ENCODE assay signal across 1 cellular context in the genomic region with DNA sequence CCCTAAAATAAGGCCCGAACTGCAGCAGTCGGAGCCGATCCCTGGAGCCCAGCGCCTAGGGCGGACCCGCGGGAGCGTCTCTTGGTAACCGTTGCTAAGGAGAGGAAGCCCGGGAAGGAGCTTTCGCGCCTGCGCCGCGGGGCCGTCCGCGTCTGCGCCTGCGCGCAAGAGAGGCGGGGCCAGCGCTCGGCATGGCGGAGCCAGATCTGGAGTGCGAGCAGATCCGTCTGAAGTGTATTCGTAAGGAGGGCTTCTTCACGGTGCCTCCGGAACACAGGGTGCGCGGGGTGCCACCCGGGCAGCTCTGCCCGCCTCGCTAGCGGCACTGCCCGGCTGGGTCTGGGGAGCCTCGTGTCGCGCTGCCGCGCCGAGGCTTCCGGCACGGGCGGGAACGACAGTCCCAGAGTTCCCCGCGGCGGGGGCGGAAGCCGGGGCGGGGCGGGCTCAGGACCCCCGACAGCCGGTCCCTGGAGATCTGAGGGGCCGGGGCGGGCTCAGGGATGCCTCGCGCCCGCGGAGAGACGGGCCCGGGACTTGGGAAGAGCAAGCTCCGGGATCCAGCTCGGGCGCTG.
TF ChIP-seq lines count a peak whose summit lies in the region.

TSS of gene CDK10 (plus strand) at position 170 of the 572 bp plus-strand sequence. CDS start at position 192, 22 bp downstream.

TF ChIP-seq in H1, 55 proteins besides CTCF, POLR2A, EP300 and RAD21:
- TF ChIP-seq EZH2 (IDR thresholded peaks at IDR 0.05; ENCODE audit: low read depth, low read length, severe bottlenecking), result no peak
- no peak for TF ChIP-seq JUN (IDR thresholded peaks at IDR 0.05; ENCODE audit: low read depth, low read length)
- TF ChIP-seq FOSL1 (IDR thresholded peaks at IDR 0.05; ENCODE audit: insufficient read depth, low read depth, low read length), result no peak
- no peak for TF ChIP-seq RFX5 (IDR thresholded peaks at IDR 0.05; ENCODE audit: borderline replicate concordance, low read depth, low read length)
- 0 out of 2 replicates have a peak, but pooled peaks have one; percentile 14 for TF ChIP-seq GABPA (IDR thresholded peaks at IDR 0.05; ENCODE audit: borderline replicate concordance, insufficient read depth, low read length)
- no peak for TF ChIP-seq POU5F1 (IDR thresholded peaks at IDR 0.05; ENCODE audit: low read depth, low read length)
- TF ChIP-seq YY1 (IDR thresholded peaks at IDR 0.05; ENCODE audit: low read depth, low read length), result peak; percentile 72
- peak; percentile 70 for TF ChIP-seq POLR2AphosphoS5 (IDR thresholded peaks at IDR 0.05; ENCODE audit: low read depth, low read length)
- TF ChIP-seq CHD2 (IDR thresholded peaks at IDR 0.05; ENCODE audit: low read length), result no peak
- peak; percentile 79 for TF ChIP-seq NRF1 (IDR thresholded peaks at IDR 0.05; ENCODE audit: low read depth, low read length)
- TF ChIP-seq, protein P1, sequence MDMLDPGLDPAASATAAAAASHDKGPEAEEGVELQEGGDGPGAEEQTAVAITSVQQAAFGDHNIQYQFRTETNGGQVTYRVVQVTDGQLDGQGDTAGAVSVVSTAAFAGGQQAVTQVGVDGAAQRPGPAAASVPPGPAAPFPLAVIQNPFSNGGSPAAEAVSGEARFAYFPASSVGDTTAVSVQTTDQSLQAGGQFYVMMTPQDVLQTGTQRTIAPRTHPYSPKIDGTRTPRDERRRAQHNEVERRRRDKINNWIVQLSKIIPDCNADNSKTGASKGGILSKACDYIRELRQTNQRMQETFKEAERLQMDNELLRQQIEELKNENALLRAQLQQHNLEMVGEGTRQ (IDR thresholded peaks at IDR 0.05; ENCODE audit: low read length), result no peak
- no peak for TF ChIP-seq GTF2F1 (IDR thresholded peaks at IDR 0.05; ENCODE audit: borderline replicate concordance, low read depth, low read length)
- TF ChIP-seq TAF7 (optimal IDR thresholded peaks at IDR 0.05; ENCODE audit: borderline replicate concordance, low read depth, low read length), result peak; percentile 83
- TF ChIP-seq SP1 (IDR thresholded peaks at IDR 0.05; ENCODE audit: low read depth, low read length), result no peak
- peak; percentile 59; the same call in 1 of the 2 replicates for TF ChIP-seq RBBP5 (IDR thresholded peaks at IDR 0.05; ENCODE audit: borderline replicate concordance, low read depth, low read length)
- no peak for TF ChIP-seq MAFK (IDR thresholded peaks at IDR 0.05; ENCODE audit: low read depth, low read length)
- no peak for TF ChIP-seq BRCA1 (IDR thresholded peaks at IDR 0.05; ENCODE audit: low read depth, low read length)
- peak; percentile 71 for TF ChIP-seq ASH2L (IDR thresholded peaks at IDR 0.05; ENCODE audit: low read length)
- TF ChIP-seq RNF2 (IDR thresholded peaks at IDR 0.05; ENCODE audit: borderline replicate concordance, low read depth, low read length, missing control alignments, poor library complexity, severe bottlenecking), result no peak
- TF ChIP-seq SP4 (IDR thresholded peaks at IDR 0.05; ENCODE audit: low read length), result no peak
- peak in 1 of 2 experiments; percentile 90; a peak in 2 of 4 replicates for TF ChIP-seq SIN3A (conservative IDR thresholded peaks at IDR 0.05 in 1 of 2, IDR thresholded peaks at IDR 0.05 in 1 of 2; ENCODE audit: low read depth in 1 of 2, low read length in 2 of 2)
- TF ChIP-seq SIRT6 (IDR thresholded peaks at IDR 0.05; ENCODE audit: low read length), result no peak
- peak; percentile 54; the same call in 1 of the 2 replicates for TF ChIP-seq EGR1 (IDR thresholded peaks at IDR 0.05; ENCODE audit: borderline replicate concordance, low read depth, low read length)
- no peak for TF ChIP-seq BCL11A (IDR thresholded peaks at IDR 0.05; ENCODE audit: low read depth in 2 of 2, low read length in 2 of 2)
- no peak for TF ChIP-seq BACH1 (IDR thresholded peaks at IDR 0.05; ENCODE audit: low read length)
- peak; percentile 72 for TF ChIP-seq TAF1 (IDR thresholded peaks at IDR 0.05; ENCODE audit: low read depth, low read length)
- TF ChIP-seq ZNF274 (IDR thresholded peaks at IDR 0.05; ENCODE audit: borderline replicate concordance, extremely low read depth, low read length), result no peak
- TF ChIP-seq KDM4A (IDR thresholded peaks at IDR 0.05; ENCODE audit: low read depth, low read length, severe bottlenecking), result peak; percentile 73
- no peak for TF ChIP-seq CREB1 (IDR thresholded peaks at IDR 0.05)
- peak; percentile 99 for TF ChIP-seq E2F6 (IDR thresholded peaks at IDR 0.05)
- no peak for TF ChIP-seq TCF12 (IDR thresholded peaks at IDR 0.05; ENCODE audit: low read depth, low read length)
- TF ChIP-seq MAX (IDR thresholded peaks at IDR 0.05), result peak; percentile 95
- peak; percentile 99 for TF ChIP-seq PHF8 (conservative IDR thresholded peaks at IDR 0.05; ENCODE audit: low read depth, low read length)
- TF ChIP-seq, protein P2, sequence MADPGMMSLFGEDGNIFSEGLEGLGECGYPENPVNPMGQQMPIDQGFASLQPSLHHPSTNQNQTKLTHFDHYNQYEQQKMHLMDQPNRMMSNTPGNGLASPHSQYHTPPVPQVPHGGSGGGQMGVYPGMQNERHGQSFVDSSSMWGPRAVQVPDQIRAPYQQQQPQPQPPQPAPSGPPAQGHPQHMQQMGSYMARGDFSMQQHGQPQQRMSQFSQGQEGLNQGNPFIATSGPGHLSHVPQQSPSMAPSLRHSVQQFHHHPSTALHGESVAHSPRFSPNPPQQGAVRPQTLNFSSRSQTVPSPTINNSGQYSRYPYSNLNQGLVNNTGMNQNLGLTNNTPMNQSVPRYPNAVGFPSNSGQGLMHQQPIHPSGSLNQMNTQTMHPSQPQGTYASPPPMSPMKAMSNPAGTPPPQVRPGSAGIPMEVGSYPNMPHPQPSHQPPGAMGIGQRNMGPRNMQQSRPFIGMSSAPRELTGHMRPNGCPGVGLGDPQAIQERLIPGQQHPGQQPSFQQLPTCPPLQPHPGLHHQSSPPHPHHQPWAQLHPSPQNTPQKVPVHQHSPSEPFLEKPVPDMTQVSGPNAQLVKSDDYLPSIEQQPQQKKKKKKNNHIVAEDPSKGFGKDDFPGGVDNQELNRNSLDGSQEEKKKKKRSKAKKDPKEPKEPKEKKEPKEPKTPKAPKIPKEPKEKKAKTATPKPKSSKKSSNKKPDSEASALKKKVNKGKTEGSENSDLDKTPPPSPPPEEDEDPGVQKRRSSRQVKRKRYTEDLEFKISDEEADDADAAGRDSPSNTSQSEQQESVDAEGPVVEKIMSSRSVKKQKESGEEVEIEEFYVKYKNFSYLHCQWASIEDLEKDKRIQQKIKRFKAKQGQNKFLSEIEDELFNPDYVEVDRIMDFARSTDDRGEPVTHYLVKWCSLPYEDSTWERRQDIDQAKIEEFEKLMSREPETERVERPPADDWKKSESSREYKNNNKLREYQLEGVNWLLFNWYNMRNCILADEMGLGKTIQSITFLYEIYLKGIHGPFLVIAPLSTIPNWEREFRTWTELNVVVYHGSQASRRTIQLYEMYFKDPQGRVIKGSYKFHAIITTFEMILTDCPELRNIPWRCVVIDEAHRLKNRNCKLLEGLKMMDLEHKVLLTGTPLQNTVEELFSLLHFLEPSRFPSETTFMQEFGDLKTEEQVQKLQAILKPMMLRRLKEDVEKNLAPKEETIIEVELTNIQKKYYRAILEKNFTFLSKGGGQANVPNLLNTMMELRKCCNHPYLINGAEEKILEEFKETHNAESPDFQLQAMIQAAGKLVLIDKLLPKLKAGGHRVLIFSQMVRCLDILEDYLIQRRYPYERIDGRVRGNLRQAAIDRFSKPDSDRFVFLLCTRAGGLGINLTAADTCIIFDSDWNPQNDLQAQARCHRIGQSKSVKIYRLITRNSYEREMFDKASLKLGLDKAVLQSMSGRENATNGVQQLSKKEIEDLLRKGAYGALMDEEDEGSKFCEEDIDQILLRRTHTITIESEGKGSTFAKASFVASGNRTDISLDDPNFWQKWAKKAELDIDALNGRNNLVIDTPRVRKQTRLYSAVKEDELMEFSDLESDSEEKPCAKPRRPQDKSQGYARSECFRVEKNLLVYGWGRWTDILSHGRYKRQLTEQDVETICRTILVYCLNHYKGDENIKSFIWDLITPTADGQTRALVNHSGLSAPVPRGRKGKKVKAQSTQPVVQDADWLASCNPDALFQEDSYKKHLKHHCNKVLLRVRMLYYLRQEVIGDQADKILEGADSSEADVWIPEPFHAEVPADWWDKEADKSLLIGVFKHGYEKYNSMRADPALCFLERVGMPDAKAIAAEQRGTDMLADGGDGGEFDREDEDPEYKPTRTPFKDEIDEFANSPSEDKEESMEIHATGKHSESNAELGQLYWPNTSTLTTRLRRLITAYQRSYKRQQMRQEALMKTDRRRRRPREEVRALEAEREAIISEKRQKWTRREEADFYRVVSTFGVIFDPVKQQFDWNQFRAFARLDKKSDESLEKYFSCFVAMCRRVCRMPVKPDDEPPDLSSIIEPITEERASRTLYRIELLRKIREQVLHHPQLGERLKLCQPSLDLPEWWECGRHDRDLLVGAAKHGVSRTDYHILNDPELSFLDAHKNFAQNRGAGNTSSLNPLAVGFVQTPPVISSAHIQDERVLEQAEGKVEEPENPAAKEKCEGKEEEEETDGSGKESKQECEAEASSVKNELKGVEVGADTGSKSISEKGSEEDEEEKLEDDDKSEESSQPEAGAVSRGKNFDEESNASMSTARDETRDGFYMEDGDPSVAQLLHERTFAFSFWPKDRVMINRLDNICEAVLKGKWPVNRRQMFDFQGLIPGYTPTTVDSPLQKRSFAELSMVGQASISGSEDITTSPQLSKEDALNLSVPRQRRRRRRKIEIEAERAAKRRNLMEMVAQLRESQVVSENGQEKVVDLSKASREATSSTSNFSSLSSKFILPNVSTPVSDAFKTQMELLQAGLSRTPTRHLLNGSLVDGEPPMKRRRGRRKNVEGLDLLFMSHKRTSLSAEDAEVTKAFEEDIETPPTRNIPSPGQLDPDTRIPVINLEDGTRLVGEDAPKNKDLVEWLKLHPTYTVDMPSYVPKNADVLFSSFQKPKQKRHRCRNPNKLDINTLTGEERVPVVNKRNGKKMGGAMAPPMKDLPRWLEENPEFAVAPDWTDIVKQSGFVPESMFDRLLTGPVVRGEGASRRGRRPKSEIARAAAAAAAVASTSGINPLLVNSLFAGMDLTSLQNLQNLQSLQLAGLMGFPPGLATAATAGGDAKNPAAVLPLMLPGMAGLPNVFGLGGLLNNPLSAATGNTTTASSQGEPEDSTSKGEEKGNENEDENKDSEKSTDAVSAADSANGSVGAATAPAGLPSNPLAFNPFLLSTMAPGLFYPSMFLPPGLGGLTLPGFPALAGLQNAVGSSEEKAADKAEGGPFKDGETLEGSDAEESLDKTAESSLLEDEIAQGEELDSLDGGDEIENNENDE (IDR thresholded peaks at IDR 0.05; ENCODE audit: insufficient replicate concordance, low read length), result no peak
- no peak for TF ChIP-seq SUZ12 (IDR thresholded peaks at IDR 0.05; ENCODE audit: low read length)
- TF ChIP-seq TBP (IDR thresholded peaks at IDR 0.05; ENCODE audit: low read depth, low read length), result peak; percentile 77
- no peak for TF ChIP-seq CBX5 (IDR thresholded peaks at IDR 0.05; ENCODE audit: low read depth, low read length)
